Comparison of ENCODE assay signal across 2 cellular contexts in genomic region chr12:54014315-54015209, GRCh38.
TF ChIP-seq lines count a peak whose summit lies in the region.

No MANE protein-coding gene starts in this region.

TF ChIP-seq in A549, 52 proteins besides CTCF, POLR2A, EP300 and RAD21:
- TF ChIP-seq ELK1 (IDR thresholded peaks at IDR 0.05; ENCODE audit: low read depth, low read length) (no peak), HEYL (CRISPR knock-in tag; IDR thresholded peaks at IDR 0.05) (no peak), RCOR1 (IDR thresholded peaks at IDR 0.05; ENCODE audit: low read depth, low read length) (no peak), RFX5 (IDR thresholded peaks at IDR 0.05) (no peak), RNF2 (IDR thresholded peaks at IDR 0.05; ENCODE audit: borderline replicate concordance, low read depth) (no peak), MAFK (IDR thresholded peaks at IDR 0.05; ENCODE audit: partially characterized antibody) (no peak)

TF ChIP-seq in GM23338, 12 proteins besides CTCF, POLR2A, EP300 and RAD21:
- TF ChIP-seq ETS1 (IDR thresholded peaks at IDR 0.05) = no peak
- peak; percentile 90 for TF ChIP-seq EZH2 (IDR thresholded peaks at IDR 0.05; ENCODE audit: low read depth, unreplicated experiment)
- peak; percentile 96 for TF ChIP-seq EZH2phosphoT487 (IDR thresholded peaks at IDR 0.05; ENCODE audit: unreplicated experiment)
- TF ChIP-seq ZNF331 (CRISPR knock-in tag; IDR thresholded peaks at IDR 0.05; ENCODE audit: low read depth) = no peak
- no peak for TF ChIP-seq REST (IDR thresholded peaks at IDR 0.05; ENCODE audit: unreplicated experiment)
- TF ChIP-seq JUNB (IDR thresholded peaks at IDR 0.05; ENCODE audit: unreplicated experiment) = no peak
